23 cellular contexts compared by ENCODE assay signal in genomic region chr22:19464546-19464945, GRCh38. TPM values are rescaled to one million over a fixed set of nuclear protein-coding genes. Genes with fewer than 3 reads are reported as not detected.
A peak's percentile ranks its signal among the peaks of the same experiment; 100 is the strongest.
DNase-seq lines count a peak whose midpoint lies in the region; ATAC-seq and TF ChIP-seq lines count a peak whose summit lies in the region.
"Had no signal": no experiment of that assay in that cellular context is flagged by ENCODE, and none has a peak within 500 bp of the region (broad histone marks: within the 10 kb centered on the region; RNA-seq: fewer than 3 reads in every experiment).

No MANE protein-coding gene starts in this region.

- no peaks in the 10 kb centered on the region for H3K27me3 Mint-ChIP-seq in activated T-helper 17 cell treated with anti-CD3 and anti-CD28 coated beads, Interleukin-2, amount 50 U/mL, for 72 hours
- H3K27me3 Mint-ChIP-seq: naive thymus-derived CD4-positive, alpha-beta T cell; T-helper 17 cell; type B pancreatic cell had no signal

- no peaks in the 10 kb centered on the region for H3K36me3 ChIP-seq in smooth muscle cell (ENCODE audit: low read depth)

- no peaks in the 10 kb centered on the region for H3K9me3 ChIP-seq in smooth muscle cell (replicated peaks; ENCODE audit: low read depth)

- no peaks in the 10 kb centered on the region for H3K9me3 Mint-ChIP-seq in activated T-helper 17 cell treated with anti-CD3 and anti-CD28 coated beads, Interleukin-2, amount 50 U/mL, for 72 hours
- H3K9me3 Mint-ChIP-seq: naive thymus-derived CD4-positive, alpha-beta T cell; type B pancreatic cell had no signal

- peaks cover 97% of the 10 kb centered on the region for H3K36me3 Mint-ChIP-seq in activated T-helper 17 cell treated with anti-CD3 and anti-CD28 coated beads, Interleukin-2, amount 50 U/mL, for 72 hours (ENCODE audit: low read depth)

- peaks cover 19% of the 10 kb centered on the region for H4K20me1 ChIP-seq in smooth muscle cell (ENCODE audit: low read depth)

- WGBS in smooth muscle cell (ENCODE audit: low lambda C conversion rate), result 78% methylated on average over 1 of the region's 1 CpG

- no peak overlapping the region for H3K4me3 Mint-ChIP-seq in activated T-helper 17 cell treated with anti-CD3 and anti-CD28 coated beads, Interleukin-2, amount 50 U/mL, for 72 hours
- H3K4me3 Mint-ChIP-seq: naive thymus-derived CD4-positive, alpha-beta T cell; T-helper 17 cell; type B pancreatic cell had no signal

- no peaks in the 10 kb centered on the region for H3K4me1 ChIP-seq in smooth muscle cell (ENCODE audit: low read depth)

- no peak for ATAC-seq in activated T-helper 17 cell treated with anti-CD3 and anti-CD28 coated beads, Interleukin-2, amount 50 U/mL, for 72 hours (replicated peaks)
- ATAC-seq: left colon; naive thymus-derived CD4-positive, alpha-beta T cell; T-helper 17 cell had no signal

- no peaks in the 10 kb centered on the region for H3K79me2 ChIP-seq in smooth muscle cell (ENCODE audit: low read depth)

- no peak for TF ChIP-seq CTCF in smooth muscle cell (IDR thresholded peaks at IDR 0.05; ENCODE audit: borderline replicate concordance, insufficient read depth, poor library complexity, severe bottlenecking)

- H3K4me2 ChIP-seq in smooth muscle cell, result no peak overlapping the region

- H3K27me3 ChIP-seq in smooth muscle cell (ENCODE audit: low read depth), result no peaks in the 10 kb centered on the region

- no peaks in the 10 kb centered on the region for H3K4me1 Mint-ChIP-seq in activated T-helper 17 cell treated with anti-CD3 and anti-CD28 coated beads, Interleukin-2, amount 50 U/mL, for 72 hours

- H3K9ac ChIP-seq in smooth muscle cell (ENCODE audit: low read depth), result no peak overlapping the region

- peak; percentile 15 for DNase-seq in activated CD8-positive, alpha-beta memory T cell treated with anti-CD3 and anti-CD28 coated beads, Interleukin-2, amount 50 U/mL, for 48 hours
- DNase-seq in activated CD8-positive, alpha-beta memory T cell treated with anti-CD3 and anti-CD28 coated beads, Interleukin-2, amount 50 U/mL, for 4 hours, result no peak
- DNase-seq in smooth muscle cell (lab: John Stamatoyannopoulos, UW; ENCODE audit: unreplicated experiment), result no peak
- no peak for DNase-seq in activated CD4-positive, alpha-beta T cell treated with anti-CD3 and anti-CD28 coated beads, Interleukin-2, amount 50 U/mL, for 4 hours
- no peak for DNase-seq in T-helper 1 cell
- DNase-seq: activated CD4-positive, alpha-beta T cell treated with anti-CD3 and anti-CD28 coated beads for 4 hours; activated T-cell treated with anti-CD3 and anti-CD28 coated beads for 4 hours; cortex of kidney; DMS53; foreskin melanocyte; HCEC 1CT; left colon; mesendoderm; naive thymus-derived CD4-positive, alpha-beta T cell; NCI-H2029 treated with DMSO at 0.1 percent for 48 hours; NCI-H2227 treated with DMSO at 0.1 percent for 48 hours; occipital lobe; RPMI8226; stimulated activated CD8-positive, alpha-beta memory T cell treated with anti-CD3 and anti-CD28 coated beads, Interleukin-4, amount 100 ng/mL, for 48 hours; T-helper 17 cell had no signal

- peak overlapping the region; percentile 60 for H3K27ac ChIP-seq in smooth muscle cell (ENCODE audit: low read depth)
- H3K27ac ChIP-seq: SK-N-MC had no signal

- H3K4me3 ChIP-seq in smooth muscle cell, result no peak overlapping the region
- H3K4me3 ChIP-seq: SK-N-MC had no signal

- H2AFZ ChIP-seq in smooth muscle cell (ENCODE audit: low read depth), result no peak overlapping the region

- H3F3A ChIP-seq in smooth muscle cell (ENCODE audit: low read depth), result no peaks in the 10 kb centered on the region

- peak overlapping the region; percentile 36 for H3K27ac Mint-ChIP-seq in activated T-helper 17 cell treated with anti-CD3 and anti-CD28 coated beads, Interleukin-2, amount 50 U/mL, for 72 hours
- H3K27ac Mint-ChIP-seq: type B pancreatic cell had no signal

RNA-seq across cellular contexts. Expression of gene UFD1, which starts 14.4 kb away (rescaled TPM):
- total RNA-seq in activated T-helper 17 cell treated with anti-CD3 and anti-CD28 coated beads, Interleukin-2, amount 50 U/mL, for 72 hours, result 10 to 100 TPM; 56.0 to 93.5 TPM
- 48.1 and 64.1 TPM in 2 replicates for total RNA-seq in smooth muscle cell
- 99.5 and 111 TPM in 2 replicates for polyA plus RNA-seq in smooth muscle cell

RNA-seq across cellular contexts. Expression of gene CDC45, which starts 15.2 kb away (rescaled TPM):
- 10 to 100 TPM; 64.2 to 99.9 TPM for total RNA-seq in activated T-helper 17 cell treated with anti-CD3 and anti-CD28 coated beads, Interleukin-2, amount 50 U/mL, for 72 hours
- 9.7 and 13.7 TPM in 2 replicates for total RNA-seq in smooth muscle cell
- polyA plus RNA-seq in smooth muscle cell, result 6.6 and 9.3 TPM in 2 replicates

RNA-seq across cellular contexts. Expression of gene C22orf39, which starts 17.0 kb away (rescaled TPM):
- total RNA-seq in activated T-helper 17 cell treated with anti-CD3 and anti-CD28 coated beads, Interleukin-2, amount 50 U/mL, for 72 hours, result 10 to 100 TPM; 18.6 to 21.7 TPM
- 16.5 and 23.0 TPM in 2 replicates for total RNA-seq in smooth muscle cell
- 20.8 and 29.5 TPM in 2 replicates for polyA plus RNA-seq in smooth muscle cell

RNA-seq across cellular contexts. Expression of gene MRPL40, which starts 32.2 kb away (rescaled TPM):
- 10 to 100 TPM; 11.8 to 25.7 TPM for total RNA-seq in activated T-helper 17 cell treated with anti-CD3 and anti-CD28 coated beads, Interleukin-2, amount 50 U/mL, for 72 hours
- total RNA-seq in smooth muscle cell, result 18.1 and 30.4 TPM in 2 replicates
- polyA plus RNA-seq in smooth muscle cell, result 52.9 and 54.8 TPM in 2 replicates

RNA-seq across cellular contexts. Expression of gene HIRA, which starts 33.0 kb away (rescaled TPM):
- 10 to 100 TPM; 21.4 to 45.6 TPM for total RNA-seq in activated T-helper 17 cell treated with anti-CD3 and anti-CD28 coated beads, Interleukin-2, amount 50 U/mL, for 72 hours
- 8.7 and 9.8 TPM in 2 replicates for total RNA-seq in smooth muscle cell
- 7.3 and 9.8 TPM in 2 replicates for polyA plus RNA-seq in smooth muscle cell
